Comparison of ENCODE assay signal across 1 cellular context in the genomic region with DNA sequence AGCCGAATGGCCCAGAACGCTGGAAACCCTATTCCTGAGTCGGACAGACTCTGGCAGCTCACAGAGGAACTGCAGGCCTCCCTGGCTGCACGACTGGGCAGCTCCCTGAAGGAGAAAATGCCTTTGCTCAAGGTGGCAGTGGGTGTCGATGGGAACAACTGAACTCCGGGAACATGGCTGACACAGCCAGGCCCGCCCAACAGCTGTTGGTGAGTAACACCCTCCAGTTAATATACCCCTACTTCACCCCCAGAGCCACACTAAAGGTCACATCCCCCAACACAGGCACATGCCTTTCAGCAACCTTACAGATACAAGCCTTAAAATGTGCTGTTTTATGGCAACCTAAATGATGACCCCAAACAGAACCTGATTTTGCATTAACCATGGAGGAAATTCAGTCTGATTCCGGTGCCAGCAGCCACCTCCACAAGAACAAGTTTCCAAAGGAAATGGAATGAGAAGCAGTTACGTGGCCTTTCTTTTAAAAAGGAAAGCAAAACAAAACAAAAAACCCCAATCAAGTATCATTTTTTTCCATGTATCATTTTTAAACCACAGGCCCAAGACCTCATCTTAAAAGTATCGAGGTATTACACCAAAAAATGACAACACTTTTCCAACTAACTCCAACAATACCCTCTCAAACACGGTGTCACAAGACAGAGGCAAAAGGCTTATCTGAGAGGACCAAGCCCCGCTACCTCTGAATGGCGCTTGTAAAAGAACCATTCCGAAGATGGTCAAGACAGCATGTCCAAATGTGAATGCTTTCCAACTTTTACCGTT.
TF ChIP-seq lines count a peak whose summit lies in the region.

No MANE protein-coding gene starts in this region.

TF ChIP-seq in K562, 482 proteins besides CTCF, POLR2A, EP300 and RAD21 (continued from another document and continues in another):
- TF ChIP-seq ZBTB5 (IDR thresholded peaks at IDR 0.05) (no peak), YBX1 (IDR thresholded peaks at IDR 0.05) (no peak), ZNF592 (IDR thresholded peaks at IDR 0.05) (peak; percentile 30; the same call in 1 of the 2 replicates), ZNF354B (CRISPR knock-in tag; IDR thresholded peaks at IDR 0.05) (no peak), HDAC6 (IDR thresholded peaks at IDR 0.05; ENCODE audit: low read depth, low read length) (no peak), POLR2B (IDR thresholded peaks at IDR 0.05; ENCODE audit: low read depth, partially characterized antibody) (no peak), MCM2 (IDR thresholded peaks at IDR 0.05; ENCODE audit: low read depth) (no peak), BCL6 (CRISPR knock-in tag; IDR thresholded peaks at IDR 0.05) (no peak), THRA (IDR thresholded peaks at IDR 0.05) (no peak), NFIX (CRISPR knock-in tag; IDR thresholded peaks at IDR 0.05; ENCODE audit: low read depth) (no peak), MCM3 (IDR thresholded peaks at IDR 0.05) (no peak), TEAD1 (CRISPR knock-in tag; IDR thresholded peaks at IDR 0.05) (no peak), SREBF1 (IDR thresholded peaks at IDR 0.05; ENCODE audit: borderline replicate concordance, low read depth, low read length) (no peak), ZNF583 (CRISPR knock-in tag; IDR thresholded peaks at IDR 0.05) (no peak), ATF3 (IDR thresholded peaks at IDR 0.05) (peak; percentile 24; the same call in 1 of the 2 replicates), ATF3 (CRISPR knock-in tag; conservative IDR thresholded peaks at IDR 0.05) (no peak), MYNN (IDR thresholded peaks at IDR 0.05) (no peak), MYNN (CRISPR knock-in tag; IDR thresholded peaks at IDR 0.05) (no peak), GTF2A2 (tag; IDR thresholded peaks at IDR 0.05) (no peak), ZZZ3 (IDR thresholded peaks at IDR 0.05) (no peak), PURB (CRISPR knock-in tag; IDR thresholded peaks at IDR 0.05; ENCODE audit: low read depth) (no peak), ZNF764 (CRISPR knock-in tag; IDR thresholded peaks at IDR 0.05; ENCODE audit: low read depth) (no peak), MGA (IDR thresholded peaks at IDR 0.05) (no peak), CBX2 (IDR thresholded peaks at IDR 0.05; ENCODE audit: insufficient read depth, low read length, poor library complexity, severe bottlenecking) (no peak), MLLT1 (IDR thresholded peaks at IDR 0.05) (no peak), ATF4 (CRISPR knock-in tag; IDR thresholded peaks at IDR 0.05) (no peak), ZSCAN32 (CRISPR knock-in tag; IDR thresholded peaks at IDR 0.05) (no peak), HNRNPK (IDR thresholded peaks at IDR 0.05; ENCODE audit: low read depth, low read length, poor library complexity, severe bottlenecking) (no peak), CSDE1 (IDR thresholded peaks at IDR 0.05) (0 out of 4 replicates have a peak, but pooled peaks of 1 of the 2 experiments have one; percentile 25)
